In the genomic region with DNA sequence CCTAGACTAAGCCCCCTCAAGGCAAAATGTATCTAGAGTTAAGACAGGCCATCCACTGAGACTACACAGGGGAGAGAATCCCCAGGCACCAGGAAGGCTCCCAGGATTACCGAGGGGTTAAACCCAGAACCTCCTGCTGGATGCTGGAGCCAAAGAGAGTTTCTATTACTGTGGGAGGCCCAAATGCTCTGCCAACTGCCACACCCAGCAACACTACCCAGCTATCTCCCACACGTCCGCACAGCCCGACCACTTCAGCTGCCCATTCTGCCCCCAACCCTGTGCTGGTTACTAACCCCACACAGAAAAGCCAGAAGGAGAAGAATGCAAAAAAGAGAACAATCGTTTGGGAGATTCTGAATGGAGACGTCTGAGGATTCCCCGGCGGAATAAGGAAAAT, we compare ENCODE assay signal across 14 cellular contexts.
DNase-seq lines count a peak whose midpoint lies in the region; ATAC-seq and TF ChIP-seq lines count a peak whose summit lies in the region.
"Had no signal": no experiment of that assay in that cellular context is flagged by ENCODE, and none has a peak within 500 bp of the region (broad histone marks: within the 10 kb centered on the region; RNA-seq: fewer than 3 reads in every experiment).

No MANE protein-coding gene starts in this region.

- peaks cover 55 to 93% (median 75%) of the 10 kb centered on the region in 4 donors for H3K36me3 ChIP-seq in sigmoid colon

- no peaks in the 10 kb centered on the region for H3K27me3 ChIP-seq in CD4-positive, alpha-beta T cell (ENCODE audit: control insufficient read depth, insufficient read depth, low read length)
- H3K27me3 ChIP-seq in sigmoid colon = no peaks in the 10 kb centered on the region
- H3K27me3 ChIP-seq: pancreas had no signal

- POLR2A ChIA-PET in CD4-positive, alpha-beta T cell (lab: Charles Lee) = no interaction called here

- peak overlapping the region; percentile 73 for H3K27ac Mint-ChIP-seq in CD4-positive, alpha-beta T cell
- peak overlapping the region; percentile 85 for H3K27ac Mint-ChIP-seq in HFFc6
- peak overlapping the region; percentile 58 for H3K27ac Mint-ChIP-seq in central memory CD8-positive, alpha-beta T cell (ENCODE audit: low read depth)

- H3K4me3 Mint-ChIP-seq in CD4-positive, alpha-beta T cell = no peak overlapping the region
- no peak overlapping the region for H3K4me3 Mint-ChIP-seq in HFFc6
- H3K4me3 Mint-ChIP-seq in central memory CD8-positive, alpha-beta T cell = no peak overlapping the region

- H3K27ac ChIP-seq in CD4-positive, alpha-beta T cell (ENCODE audit: low read depth, low read length) = no peak overlapping the region
- H3K27ac ChIP-seq in sigmoid colon = peak overlapping the region; percentile 58 to 99 (median 85)

- H3K4me1 Mint-ChIP-seq in CD4-positive, alpha-beta T cell (ENCODE audit: low read depth) = peaks cover 72% of the 10 kb centered on the region
- H3K4me1 Mint-ChIP-seq in HFFc6 (ENCODE audit: low read depth) = peaks cover 94% of the 10 kb centered on the region
- H3K4me1 Mint-ChIP-seq in central memory CD8-positive, alpha-beta T cell = peaks cover 65% of the 10 kb centered on the region

- WGBS in sigmoid colon, 2 donors = 78 to 90% methylated on average over 8 of the region's 8 CpGs

- H3K4me3 ChIP-seq in sigmoid colon = peak overlapping the region in 1 of 4 donors; percentile 25

- no peaks in the 10 kb centered on the region for H3K9me3 ChIP-seq in CD4-positive, alpha-beta T cell (ENCODE audit: control insufficient read depth, low read length)
- no peaks in the 10 kb centered on the region for H3K9me3 ChIP-seq in sigmoid colon
- H3K9me3 ChIP-seq: pancreas had no signal

- no peaks in the 10 kb centered on the region for H3K27me3 Mint-ChIP-seq in CD4-positive, alpha-beta T cell
- peaks cover 5% of the 10 kb centered on the region for H3K27me3 Mint-ChIP-seq in HFFc6 (ENCODE audit: insufficient read depth)
- no peaks in the 10 kb centered on the region for H3K27me3 Mint-ChIP-seq in central memory CD8-positive, alpha-beta T cell

- no peak for DNase-seq in CD4-positive, alpha-beta T cell
- DNase-seq in HFFc6 = no peak
- no peak for DNase-seq in central memory CD8-positive, alpha-beta T cell (ENCODE audit: low spot score in 2 of 2)
- DNase-seq in sigmoid colon = no peak
- no peak for DNase-seq in NCI-H128 (lab: John Stamatoyannopoulos, UW; ENCODE audit: unreplicated experiment)
- no peak for DNase-seq in AG08396 (ENCODE audit: low spot score)
- no peak for DNase-seq in effector CD8-positive, alpha-beta T cell (lab: John Stamatoyannopoulos, UW)
- DNase-seq: anterior cingulate cortex; glutamatergic neuron; NCI-H2107; stimulated activated naive CD4-positive, alpha-beta T cell had no signal

- intact Hi-C loops in CD4-positive, alpha-beta T cell (cut with DNase I, micrococcal nuclease) = no loop called here
- intact Hi-C loops in sigmoid colon (cut with DNase I) = no loop called here

- CTCF ChIA-PET in CD4-positive, alpha-beta T cell (lab: Charles Lee) = no interaction called here

- no peak for TF ChIP-seq EP300 in sigmoid colon (IDR thresholded peaks at IDR 0.05)

- H3K9me3 Mint-ChIP-seq in CD4-positive, alpha-beta T cell = no peaks in the 10 kb centered on the region
- no peaks in the 10 kb centered on the region for H3K9me3 Mint-ChIP-seq in HFFc6
- no peaks in the 10 kb centered on the region for H3K9me3 Mint-ChIP-seq in central memory CD8-positive, alpha-beta T cell

- peaks cover 0 to 100% (median 98%) of the 10 kb centered on the region in 4 donors for H3K4me1 ChIP-seq in sigmoid colon

- no peak for ATAC-seq in CD4-positive, alpha-beta T cell (ENCODE audit: poor library complexity)
- ATAC-seq in central memory CD8-positive, alpha-beta T cell (replicated peaks; ENCODE audit: extremely low read depth, poor library complexity, severe bottlenecking) = no peak
- no peak for ATAC-seq in HG02588 (IDR thresholded peaks at IDR 0.05; ENCODE audit: unreplicated experiment)
- ATAC-seq: left lobe of liver, pancreas had no signal

- TF ChIP-seq CTCF in CD4-positive, alpha-beta T cell (IDR thresholded peaks at IDR 0.05) = no peak
- TF ChIP-seq CTCF in HFFc6 (IDR thresholded peaks at IDR 0.05) (no peak), sigmoid colon (IDR thresholded peaks at IDR 0.05) (no peak)

- TF ChIP-seq POLR2A in sigmoid colon (IDR thresholded peaks at IDR 0.05) = no peak

- peaks cover 98% of the 10 kb centered on the region for H3K36me3 Mint-ChIP-seq in CD4-positive, alpha-beta T cell (ENCODE audit: low read depth)
- peaks cover 70% of the 10 kb centered on the region for H3K36me3 Mint-ChIP-seq in HFFc6 (ENCODE audit: low read depth)
- H3K36me3 Mint-ChIP-seq in central memory CD8-positive, alpha-beta T cell (ENCODE audit: insufficient read depth) = peaks cover 48% of the 10 kb centered on the region
